In genomic region chr2:54629390-54629789, GRCh38 we compare ENCODE assay signal across 1 cellular context.
TF ChIP-seq lines count a peak whose summit lies in the region.

No MANE protein-coding gene starts in this region.

TF ChIP-seq in K562, 482 proteins besides CTCF, POLR2A, EP300 and RAD21 (continued from another document):
- TF ChIP-seq FOXP4 (CRISPR knock-in tag; IDR thresholded peaks at IDR 0.05; ENCODE audit: borderline replicate concordance) (no peak), ZBTB34 (CRISPR knock-in tag; IDR thresholded peaks at IDR 0.05) (no peak), EGR1 (conservative IDR thresholded peaks at IDR 0.05) (no peak), KLF6 (CRISPR knock-in tag; IDR thresholded peaks at IDR 0.05; ENCODE audit: borderline replicate concordance) (no peak), ATF7 (IDR thresholded peaks at IDR 0.05) (no peak), ZNF507 (tag; conservative IDR thresholded peaks at IDR 0.05) (no peak), GATAD2B (IDR thresholded peaks at IDR 0.05; ENCODE audit: borderline replicate concordance) (no peak), ZNF449 (CRISPR knock-in tag; IDR thresholded peaks at IDR 0.05) (no peak), PBX2 (CRISPR knock-in tag; IDR thresholded peaks at IDR 0.05; ENCODE audit: low read depth) (no peak), PBX2 (tag; conservative IDR thresholded peaks at IDR 0.05; ENCODE audit: low read depth) (no peak), HNRNPLL (IDR thresholded peaks at IDR 0.05; ENCODE audit: low read depth, low read length, poor library complexity, severe bottlenecking) (no peak), CBX3 (IDR thresholded peaks at IDR 0.05; ENCODE audit: borderline replicate concordance in 1 of 2, low read length in 2 of 2) (no peak), ZNF830 (CRISPR knock-in tag; IDR thresholded peaks at IDR 0.05) (no peak), ZNF707 (CRISPR knock-in tag; conservative IDR thresholded peaks at IDR 0.05) (no peak)
